ENCODE assay signal across 13 cellular contexts in the genomic region with DNA sequence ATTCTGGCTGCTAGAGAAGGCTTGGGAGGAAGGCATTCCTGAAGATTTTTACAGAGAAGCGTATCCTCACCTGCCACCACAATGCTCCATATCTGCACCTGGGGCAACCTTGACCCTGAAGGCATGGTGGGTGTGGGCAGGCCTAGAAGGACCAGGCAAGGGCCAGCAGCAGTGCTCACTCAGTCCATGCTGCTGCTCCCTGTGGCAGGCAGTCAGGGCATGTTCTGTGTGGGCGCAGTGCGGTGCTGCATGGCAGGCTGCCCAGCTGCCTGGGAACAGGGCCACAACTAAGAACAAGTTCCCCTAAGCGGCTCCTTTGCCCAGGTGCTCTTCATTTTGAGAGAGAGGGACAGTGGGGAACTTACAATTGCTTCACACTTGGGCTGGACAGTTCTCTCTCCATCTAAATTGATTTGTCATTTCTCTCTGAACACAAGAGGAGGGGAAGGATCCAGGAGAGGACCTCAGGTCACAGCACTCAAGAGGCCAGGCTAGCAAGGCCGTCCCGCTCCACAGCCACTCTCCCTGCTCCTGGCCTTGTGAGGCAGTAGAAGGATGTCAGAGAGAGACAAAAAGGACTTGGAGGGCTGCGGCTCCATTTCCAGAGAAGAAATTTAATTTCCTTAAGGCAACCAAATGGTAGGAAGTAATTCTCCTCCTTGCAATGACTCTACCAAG.
A peak's percentile ranks its signal among the peaks of the same experiment; 100 is the strongest.
DNase-seq lines count a peak whose midpoint lies in the region; ATAC-seq and TF ChIP-seq lines count a peak whose summit lies in the region.
"Had no signal": no experiment of that assay in that cellular context is flagged by ENCODE, and none has a peak within 500 bp of the region (broad histone marks: within the 10 kb centered on the region; RNA-seq: fewer than 3 reads in every experiment).

No MANE protein-coding gene starts in this region.

- DNase-seq in C1 segment of cervical spinal cord (lab: John Stamatoyannopoulos, UW) (peak in 12 of 14 donors; percentile 9 to 81 (median 56)), WTC11 (ENCODE audit: low spot score) (no peak), Right ventricle myocardium superior (peak; percentile 82), nucleus accumbens (lab: John Stamatoyannopoulos, UW) (peak in 44 of 56 donors; percentile 14 to 77 (median 42)), NOMO-1 treated with DMSO at 0.1 percent for 48 hours (lab: John Stamatoyannopoulos, UW; ENCODE audit: unreplicated experiment) (no peak), HEK293T (ENCODE audit: extremely low spot score) (no peak)
- no peak for DNase-seq in effector CD4-positive, alpha-beta T cell
- DNase-seq: activated CD4-positive, alpha-beta memory T cell treated with anti-CD3 and anti-CD28 coated beads, Interleukin-2, amount 10 ng/mL, durations not matched to agents 7 days and 5 days; H7; SIG-M5; spleen had no signal

- H3K4me3 Mint-ChIP-seq in WTC11: no peak overlapping the region
- H3K4me3 Mint-ChIP-seq: activated CD4-positive, alpha-beta memory T cell treated with anti-CD3 and anti-CD28 coated beads, Interleukin-2, amount 10 ng/mL, durations not matched to agents 7 days and 5 days; stimulated activated naive CD8-positive, alpha-beta T cell treated with anti-CD3 and anti-CD28 coated beads, Interleukin-15, Interleukin-2, amounts not matched to agents 100 ng/mL and 50 ng/mL, for 24 hours had no signal

- peak overlapping the region; percentile 86 for H3K27ac Mint-ChIP-seq in WTC11
- H3K27ac Mint-ChIP-seq: activated CD4-positive, alpha-beta memory T cell treated with anti-CD3 and anti-CD28 coated beads, Interleukin-2, amount 10 ng/mL, durations not matched to agents 7 days and 5 days; stimulated activated naive CD8-positive, alpha-beta T cell treated with anti-CD3 and anti-CD28 coated beads, Interleukin-15, Interleukin-2, amounts not matched to agents 100 ng/mL and 50 ng/mL, for 24 hours had no signal

- peaks cover 61% of the 10 kb centered on the region for H3K4me1 Mint-ChIP-seq in WTC11
- H3K4me1 Mint-ChIP-seq: activated CD4-positive, alpha-beta memory T cell treated with anti-CD3 and anti-CD28 coated beads, Interleukin-2, amount 10 ng/mL, durations not matched to agents 7 days and 5 days had no signal

- H3K27me3 Mint-ChIP-seq in WTC11 (ENCODE audit: low read depth): no peaks in the 10 kb centered on the region
- H3K27me3 Mint-ChIP-seq: activated CD4-positive, alpha-beta memory T cell treated with anti-CD3 and anti-CD28 coated beads, Interleukin-2, amount 10 ng/mL, durations not matched to agents 7 days and 5 days; stimulated activated naive CD8-positive, alpha-beta T cell treated with anti-CD3 and anti-CD28 coated beads, Interleukin-15, Interleukin-2, amounts not matched to agents 100 ng/mL and 50 ng/mL, for 24 hours had no signal

- no peak for TF ChIP-seq CTCF in WTC11 (IDR thresholded peaks at IDR 0.05)

- CTCF ChIA-PET in WTC11 (lab: Charles Lee): interaction anchor here (1.0 to 1.4 kb wide), 2 partner anchors 66 to 505 kb away, joined by 3 to 6 read pairs; no protein-coding TSS in a partner anchor
- CTCF ChIA-PET in HEK293T (lab: Yijun Ruan, JAX): no interaction called here

- POLR2A ChIA-PET in WTC11 (lab: Charles Lee): no interaction called here
- POLR2A ChIA-PET in HEK293T (lab: Yijun Ruan, JAX): no interaction called here

- intact Hi-C loops in Right ventricle myocardium superior (cut with DNase I): no loop called here

- peak; percentile 23; the same call in 1 of the 2 replicates for ATAC-seq in WTC11
- peak; percentile 97 for ATAC-seq in Right ventricle myocardium superior (ENCODE audit: poor library complexity)
- ATAC-seq in GM18867 (IDR thresholded peaks at IDR 0.05; ENCODE audit: unreplicated experiment): no peak

- peaks cover 28% of the 10 kb centered on the region for H3K36me3 Mint-ChIP-seq in WTC11

- no peaks in the 10 kb centered on the region for H3K9me3 Mint-ChIP-seq in WTC11
- H3K9me3 Mint-ChIP-seq: activated CD4-positive, alpha-beta memory T cell treated with anti-CD3 and anti-CD28 coated beads, Interleukin-2, amount 10 ng/mL, durations not matched to agents 7 days and 5 days; stimulated activated naive CD8-positive, alpha-beta T cell treated with anti-CD3 and anti-CD28 coated beads, Interleukin-15, Interleukin-2, amounts not matched to agents 100 ng/mL and 50 ng/mL, for 24 hours had no signal

TF ChIP-seq in WTC11, 78 proteins besides CTCF, POLR2A, EP300 and RAD21 (continues in another document):
- TF ChIP-seq, protein P1, sequence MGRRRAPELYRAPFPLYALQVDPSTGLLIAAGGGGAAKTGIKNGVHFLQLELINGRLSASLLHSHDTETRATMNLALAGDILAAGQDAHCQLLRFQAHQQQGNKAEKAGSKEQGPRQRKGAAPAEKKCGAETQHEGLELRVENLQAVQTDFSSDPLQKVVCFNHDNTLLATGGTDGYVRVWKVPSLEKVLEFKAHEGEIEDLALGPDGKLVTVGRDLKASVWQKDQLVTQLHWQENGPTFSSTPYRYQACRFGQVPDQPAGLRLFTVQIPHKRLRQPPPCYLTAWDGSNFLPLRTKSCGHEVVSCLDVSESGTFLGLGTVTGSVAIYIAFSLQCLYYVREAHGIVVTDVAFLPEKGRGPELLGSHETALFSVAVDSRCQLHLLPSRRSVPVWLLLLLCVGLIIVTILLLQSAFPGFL (CRISPR knock-in tag; IDR thresholded peaks at IDR 0.05; ENCODE audit: borderline replicate concordance): no peak
- TF ChIP-seq ZNF317 (CRISPR knock-in tag; IDR thresholded peaks at IDR 0.05; ENCODE audit: borderline replicate concordance, low read depth) (no peak), NFATC4 (CRISPR knock-in tag; IDR thresholded peaks at IDR 0.05) (no peak)
- TF ChIP-seq, protein P2, sequence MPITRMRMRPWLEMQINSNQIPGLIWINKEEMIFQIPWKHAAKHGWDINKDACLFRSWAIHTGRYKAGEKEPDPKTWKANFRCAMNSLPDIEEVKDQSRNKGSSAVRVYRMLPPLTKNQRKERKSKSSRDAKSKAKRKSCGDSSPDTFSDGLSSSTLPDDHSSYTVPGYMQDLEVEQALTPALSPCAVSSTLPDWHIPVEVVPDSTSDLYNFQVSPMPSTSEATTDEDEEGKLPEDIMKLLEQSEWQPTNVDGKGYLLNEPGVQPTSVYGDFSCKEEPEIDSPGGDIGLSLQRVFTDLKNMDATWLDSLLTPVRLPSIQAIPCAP (CRISPR knock-in tag; IDR thresholded peaks at IDR 0.05): no peak
- TF ChIP-seq, protein P3, sequence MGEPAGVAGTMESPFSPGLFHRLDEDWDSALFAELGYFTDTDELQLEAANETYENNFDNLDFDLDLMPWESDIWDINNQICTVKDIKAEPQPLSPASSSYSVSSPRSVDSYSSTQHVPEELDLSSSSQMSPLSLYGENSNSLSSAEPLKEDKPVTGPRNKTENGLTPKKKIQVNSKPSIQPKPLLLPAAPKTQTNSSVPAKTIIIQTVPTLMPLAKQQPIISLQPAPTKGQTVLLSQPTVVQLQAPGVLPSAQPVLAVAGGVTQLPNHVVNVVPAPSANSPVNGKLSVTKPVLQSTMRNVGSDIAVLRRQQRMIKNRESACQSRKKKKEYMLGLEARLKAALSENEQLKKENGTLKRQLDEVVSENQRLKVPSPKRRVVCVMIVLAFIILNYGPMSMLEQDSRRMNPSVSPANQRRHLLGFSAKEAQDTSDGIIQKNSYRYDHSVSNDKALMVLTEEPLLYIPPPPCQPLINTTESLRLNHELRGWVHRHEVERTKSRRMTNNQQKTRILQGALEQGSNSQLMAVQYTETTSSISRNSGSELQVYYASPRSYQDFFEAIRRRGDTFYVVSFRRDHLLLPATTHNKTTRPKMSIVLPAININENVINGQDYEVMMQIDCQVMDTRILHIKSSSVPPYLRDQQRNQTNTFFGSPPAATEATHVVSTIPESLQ (CRISPR knock-in tag; IDR thresholded peaks at IDR 0.05): no peak

TF ChIP-seq in HEK293T, 16 proteins besides CTCF, POLR2A, EP300 and RAD21:
- TF ChIP-seq, protein P4, sequence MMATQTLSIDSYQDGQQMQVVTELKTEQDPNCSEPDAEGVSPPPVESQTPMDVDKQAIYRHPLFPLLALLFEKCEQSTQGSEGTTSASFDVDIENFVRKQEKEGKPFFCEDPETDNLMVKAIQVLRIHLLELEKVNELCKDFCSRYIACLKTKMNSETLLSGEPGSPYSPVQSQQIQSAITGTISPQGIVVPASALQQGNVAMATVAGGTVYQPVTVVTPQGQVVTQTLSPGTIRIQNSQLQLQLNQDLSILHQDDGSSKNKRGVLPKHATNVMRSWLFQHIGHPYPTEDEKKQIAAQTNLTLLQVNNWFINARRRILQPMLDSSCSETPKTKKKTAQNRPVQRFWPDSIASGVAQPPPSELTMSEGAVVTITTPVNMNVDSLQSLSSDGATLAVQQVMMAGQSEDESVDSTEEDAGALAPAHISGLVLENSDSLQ (IDR thresholded peaks at IDR 0.05): no peak
- TF ChIP-seq ELF4 (IDR thresholded peaks at IDR 0.05) (no peak), L3MBTL2 (conservative IDR thresholded peaks at IDR 0.05) (no peak), ARNT (IDR thresholded peaks at IDR 0.05) (no peak), FOXK2 (IDR thresholded peaks at IDR 0.05) (no peak), SUZ12 (IDR thresholded peaks at IDR 0.05) (no peak), SP1 (IDR thresholded peaks at IDR 0.05) (no peak), ZNF384 (IDR thresholded peaks at IDR 0.05) (no peak), BHLHE40 (IDR thresholded peaks at IDR 0.05; ENCODE audit: borderline replicate concordance) (no peak), TARDBP (IDR thresholded peaks at IDR 0.05) (no peak), NFRKB (IDR thresholded peaks at IDR 0.05) (no peak)

Comparison
In these comparisons a context has a peak if more than half of its experiments do, and no peak if none do; other contexts are left out.
1. DNase-seq: peak in C1 segment of cervical spinal cord (12 of 14), Right ventricle myocardium superior (single experiment) and nucleus accumbens (44 of 56); none in WTC11 (single experiment), NOMO-1 treated with DMSO at 0.1 percent for 48 hours (single experiment), HEK293T (single experiment) and effector CD4-positive, alpha-beta T cell (single experiment).